ENCODE assay signal across 1 cellular context in genomic region chr17:8162232-8162996, GRCh38.
TF ChIP-seq lines count a peak whose summit lies in the region.

TSS of gene VAMP2 (minus strand) at chr17:8162948. CDS start at chr17:8162879, 69 bp downstream.

TF ChIP-seq in K562, 482 proteins besides CTCF, POLR2A, EP300 and RAD21 (continued from another document and continues in another):
- TF ChIP-seq ZNF592 (IDR thresholded peaks at IDR 0.05) (peak; percentile 64), POLR2G (IDR thresholded peaks at IDR 0.05; ENCODE audit: low read depth, low read length) (peak; percentile 90), RB1 (IDR thresholded peaks at IDR 0.05; ENCODE audit: low read depth) (0 out of 2 replicates have a peak, but pooled peaks have one; percentile 43), ZC3H11A (IDR thresholded peaks at IDR 0.05; ENCODE audit: low read depth, low read length) (no peak), ZNF239 (CRISPR knock-in tag; IDR thresholded peaks at IDR 0.05) (no peak), JUN (IDR thresholded peaks at IDR 0.05; ENCODE audit: borderline replicate concordance, low read depth, low read length) (no peak), JUN (CRISPR knock-in tag; IDR thresholded peaks at IDR 0.05; ENCODE audit: borderline replicate concordance) (peak; percentile 61; the same call in 1 of the 2 replicates), GATAD2B (IDR thresholded peaks at IDR 0.05; ENCODE audit: borderline replicate concordance) (peak; percentile 78; the same call in 1 of the 2 replicates), KAT7 (CRISPR knock-in tag; IDR thresholded peaks at IDR 0.05; ENCODE audit: borderline replicate concordance) (0 out of 2 replicates have a peak, but pooled peaks have one; percentile 66), KLF10 (CRISPR knock-in tag; IDR thresholded peaks at IDR 0.05) (no peak), PRPF4 (IDR thresholded peaks at IDR 0.05; ENCODE audit: insufficient read depth, low read depth, low read length, poor library complexity, severe bottlenecking) (no peak), ZBTB49 (CRISPR knock-in tag; IDR thresholded peaks at IDR 0.05; ENCODE audit: borderline replicate concordance) (no peak), DEAF1 (CRISPR knock-in tag; IDR thresholded peaks at IDR 0.05) (no peak), FIP1L1 (IDR thresholded peaks at IDR 0.05; ENCODE audit: low read depth, low read length, poor library complexity, severe bottlenecking) (peak; percentile 44), CCNT2 (IDR thresholded peaks at IDR 0.05; ENCODE audit: borderline replicate concordance, extremely low read depth, insufficient read length, low read depth, low read length) (peak; percentile 42), TFAM (CRISPR knock-in tag; conservative IDR thresholded peaks at IDR 0.05) (no peak), ZNF780A (CRISPR knock-in tag; IDR thresholded peaks at IDR 0.05) (no peak), TCF7 (IDR thresholded peaks at IDR 0.05; ENCODE audit: borderline replicate concordance) (no peak), CHD7 (IDR thresholded peaks at IDR 0.05; ENCODE audit: low read depth, low read length) (no peak), SRSF9 (IDR thresholded peaks at IDR 0.05; ENCODE audit: borderline replicate concordance, low read depth, low read length) (no peak), ZBTB1 (CRISPR knock-in tag; IDR thresholded peaks at IDR 0.05; ENCODE audit: borderline replicate concordance, low read depth) (peak; percentile 22; the same call in 1 of the 2 replicates), ID3 (CRISPR knock-in tag; IDR thresholded peaks at IDR 0.05) (no peak), ID3 (tag; IDR thresholded peaks at IDR 0.05) (peak; percentile 36; the same call in 1 of the 2 replicates), ERF (CRISPR knock-in tag; IDR thresholded peaks at IDR 0.05) (peak; percentile 57; the same call in 1 of the 2 replicates), ZFP36 (IDR thresholded peaks at IDR 0.05; ENCODE audit: low read depth, low read length, partially characterized antibody) (no peak), CTBP1 (IDR thresholded peaks at IDR 0.05; ENCODE audit: borderline replicate concordance) (peak; percentile 26), VEZF1 (CRISPR knock-in tag; IDR thresholded peaks at IDR 0.05) (peak; percentile 67; the same call in 1 of the 2 replicates), SIN3B (IDR thresholded peaks at IDR 0.05; ENCODE audit: low read depth) (0 out of 2 replicates have a peak, but pooled peaks have one; percentile 38), RBFOX2 (IDR thresholded peaks at IDR 0.05; ENCODE audit: low read depth, low read length) (peak; percentile 84), EP400 (IDR thresholded peaks at IDR 0.05) (peak; percentile 47; the same call in 1 of the 2 replicates), YY1 (IDR thresholded peaks at IDR 0.05; ENCODE audit: borderline replicate concordance in 1 of 3, control insufficient read depth in 1 of 3, extremely low read depth in 1 of 3, insufficient read depth in 3 of 3, insufficient read length in 1 of 3, insufficient replicate concordance in 2 of 3, low read depth in 1 of 3, low read length in 2 of 3) (peak; percentile 65 to 95 (median 93))
